32 cellular contexts compared by ENCODE assay signal in genomic region chr9:75990905-75991304, GRCh38.
"Had no signal": no experiment of that assay in that cellular context is flagged by ENCODE, and none has a peak within 500 bp of the region (broad histone marks: within the 10 kb centered on the region; RNA-seq: fewer than 3 reads in every experiment).

No MANE protein-coding gene starts in this region.

- H3K27ac ChIP-seq: coronary artery, esophagus squamous epithelium, heart right ventricle, lower lobe of right lung, neutrophil, pancreas, right lobe of liver, testis, tibial artery, upper lobe of left lung had no signal

- H3K4me1 Mint-ChIP-seq: naive B cell; neural crest cell; stimulated activated effector memory CD8-positive, alpha-beta T cell treated with anti-CD3 and anti-CD28 coated beads, Interleukin-12 subunit alpha, Interleukin-12 subunit beta, amount 100 ng/mL, for 72 hours had no signal

- H3K9me3 ChIP-seq: esophagus squamous epithelium, heart right ventricle, lower lobe of right lung, neutrophil, pancreas, right lobe of liver, testis, tibial artery, upper lobe of left lung had no signal

- H3K36me3 ChIP-seq: lower lobe of right lung, neutrophil, pancreas, right lobe of liver, upper lobe of left lung had no signal

- H3K4me3 Mint-ChIP-seq: effector memory CD8-positive, alpha-beta T cell; immature natural killer cell; naive B cell; natural killer cell treated with Interleukin-12 subunit alpha and Interleukin-12 subunit beta and Interleukin-15 and Interleukin-18, amount 100 ng/mL, for 72 hours; neural crest cell; stimulated activated effector memory CD8-positive, alpha-beta T cell treated with anti-CD3 and anti-CD28 coated beads, Interleukin-12 subunit alpha, Interleukin-12 subunit beta, amount 100 ng/mL, for 72 hours had no signal

- H3K4me3 ChIP-seq: coronary artery, esophagus squamous epithelium, heart right ventricle, lower lobe of right lung, pancreas, right lobe of liver, smooth muscle cell, testis, tibial artery, upper lobe of left lung had no signal

- H3K4me2 ChIP-seq: smooth muscle cell had no signal

- ATAC-seq: effector memory CD8-positive, alpha-beta T cell; heart right ventricle; left ventricle myocardium superior; lower lobe of right lung; natural killer cell treated with Interleukin-12 subunit alpha and Interleukin-12 subunit beta and Interleukin-15 and Interleukin-18, amount 100 ng/mL, for 72 hours; pancreas; right lobe of liver; stimulated activated effector memory CD8-positive, alpha-beta T cell treated with anti-CD3 and anti-CD28 coated beads, Interleukin-12 subunit alpha, Interleukin-12 subunit beta, amount 100 ng/mL, for 72 hours had no signal

- H3K27me3 Mint-ChIP-seq: effector memory CD8-positive, alpha-beta T cell; naive B cell had no signal

- H3K27me3 ChIP-seq: esophagus squamous epithelium, heart right ventricle, neutrophil, pancreas, right lobe of liver, testis, tibial artery, upper lobe of left lung had no signal

- H3K4me1 ChIP-seq: heart right ventricle, lower lobe of right lung, pancreas, right lobe of liver, testis, upper lobe of left lung had no signal

- FAIRE-seq: endometrium, pancreas, urothelium cell line had no signal

- H3K36me3 Mint-ChIP-seq: naive B cell; stimulated activated effector memory CD8-positive, alpha-beta T cell treated with anti-CD3 and anti-CD28 coated beads, Interleukin-12 subunit alpha, Interleukin-12 subunit beta, amount 100 ng/mL, for 72 hours had no signal

- DNase-seq: dermis blood vessel endothelial cell; effector memory CD8-positive, alpha-beta T cell; erythroblast; esophagus squamous epithelium; foreskin melanocyte; glutamatergic neuron; heart right ventricle; hypothalamus; immature natural killer cell; islet precursor cell; kidney glomerular epithelial cell; left ventricle myocardium superior; lower lobe of right lung; naive B cell; pancreas; right lobe of liver; stimulated activated CD4-positive, alpha-beta T cell treated with anti-CD3 and anti-CD28 coated beads, Interleukin-12 subunit alpha, Interleukin-12 subunit beta, amount 100 ng/mL, for 4 hours; stimulated activated CD4-positive, alpha-beta T cell treated with anti-CD3 and anti-CD28 coated beads, Interleukin-1b, Interleukin-23, amount 100 ng/mL, for 48 hours; stimulated activated CD4-positive, alpha-beta T cell treated with anti-CD3 and anti-CD28 coated beads, Interleukin-4, amount 100 ng/mL, for 1 hour; stimulated activated naive CD4-positive, alpha-beta T cell treated with Interleukin-2 at 50 U/mL for 16 hours; substantia nigra; testis; tibial artery; upper lobe of left lung had no signal

- H3K27ac Mint-ChIP-seq: effector memory CD8-positive, alpha-beta T cell; immature natural killer cell; naive B cell; natural killer cell treated with Interleukin-12 subunit alpha and Interleukin-12 subunit beta and Interleukin-15 and Interleukin-18, amount 100 ng/mL, for 72 hours; stimulated activated effector memory CD8-positive, alpha-beta T cell treated with anti-CD3 and anti-CD28 coated beads, Interleukin-12 subunit alpha, Interleukin-12 subunit beta, amount 100 ng/mL, for 72 hours had no signal
